Comparison of ENCODE assay signal across 38 cellular contexts in the genomic region with DNA sequence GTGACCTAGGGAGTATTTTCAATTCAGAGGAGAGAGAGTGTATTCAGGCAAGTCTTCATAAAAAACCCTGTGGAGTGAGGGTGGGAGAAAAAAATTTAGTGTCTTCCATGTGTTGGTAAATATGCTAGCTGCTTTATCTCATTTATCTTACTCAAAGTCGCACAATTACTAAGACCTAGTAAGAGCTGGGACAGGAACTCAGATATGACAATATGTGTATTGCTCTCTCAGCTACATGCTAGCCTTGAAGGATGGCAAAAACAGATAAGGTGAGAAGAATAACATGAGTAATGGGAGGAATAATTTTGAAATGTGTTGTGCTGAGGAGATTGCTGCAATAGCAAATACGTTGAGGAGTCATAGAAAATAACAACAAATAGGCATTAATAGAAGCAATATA.
"Had no signal": no experiment of that assay in that cellular context is flagged by ENCODE, and none has a peak within 500 bp of the region (broad histone marks: within the 10 kb centered on the region; RNA-seq: fewer than 3 reads in every experiment).

No MANE protein-coding gene starts in this region.

- H3K4me1 Mint-ChIP-seq: activated naive CD4-positive, alpha-beta T cell treated with anti-CD3 and anti-CD28 coated beads, Interleukin-2, amount 10 ng/mL, durations not matched to agents 7 days and 5 days; activated naive CD4-positive, alpha-beta T cell treated with anti-CD3 and anti-CD28 coated beads, Interleukin-2, amount 50 U/mL, for 24 hours; activated naive CD8-positive, alpha-beta T cell treated with anti-CD3 and anti-CD28 coated beads for 36 hours; activated naive CD8-positive, alpha-beta T cell treated with anti-CD3 and anti-CD28 coated beads, Interleukin-2, amount 10 ng/mL, durations not matched to agents 7 days and 5 days; activated naive CD8-positive, alpha-beta T cell treated with anti-CD3 and anti-CD28 coated beads, Interleukin-2, amount 50 U/mL, for 24 hours; activated T-helper 17 cell treated with anti-CD3 and anti-CD28 coated beads, Interleukin-2, amount 50 U/mL, for 72 hours; central memory CD8-positive, alpha-beta T cell had no signal

- DNase-seq: activated effector memory CD4-positive, alpha-beta T cell treated with anti-CD3 and anti-CD28 coated beads, Interleukin-2, amount 50 U/mL, for 16 hours; activated effector memory CD4-positive, alpha-beta T cell treated with Interleukin-2 at 50 U/mL for 16 hours; activated gamma-delta T cell; activated gamma-delta T cell treated with Interleukin-2 at 50 U/mL for 16 hours; activated naive CD4-positive, alpha-beta T cell; activated naive CD4-positive, alpha-beta T cell treated with anti-CD3 and anti-CD28 coated beads for 36 hours; activated naive CD4-positive, alpha-beta T cell treated with anti-CD3 and anti-CD28 coated beads, Interleukin-2, amount 10 ng/mL, durations not matched to agents 7 days and 5 days; activated naive CD4-positive, alpha-beta T cell treated with anti-CD3 and anti-CD28 coated beads, Interleukin-2, amount 50 U/mL, for 16 hours; activated naive CD4-positive, alpha-beta T cell treated with Interleukin-2 at 50 U/mL for 16 hours; activated naive CD8-positive, alpha-beta T cell treated with anti-CD3 and anti-CD28 coated beads for 36 hours; activated naive CD8-positive, alpha-beta T cell treated with anti-CD3 and anti-CD28 coated beads, Interleukin-2, amount 10 ng/mL, durations not matched to agents 7 days and 5 days; activated naive CD8-positive, alpha-beta T cell treated with anti-CD3 and anti-CD28 coated beads, Interleukin-2, amount 50 U/mL, for 24 hours; activated T-cell treated with anti-CD3 and anti-CD28 coated beads, Interleukin-2, amount 50 U/mL, for 24 hours; activated T-cell treated with anti-CD3 and anti-CD28 coated beads, Interleukin-2, amount 50 U/mL, for 4 hours; activated T-cell treated with anti-CD3 and anti-CD28 coated beads, Interleukin-2, amount 50 U/mL, for 48 hours; activated T-cell treated with anti-CD3 and anti-CD28 coated beads, Interleukin-2, amount 50 U/mL, for 72 hours; adrenal gland; amniotic stem cell; amygdala; anterior cingulate cortex; aorta; body of pancreas; brain microvascular endothelial cell; central memory CD4-positive, alpha-beta T cell; cerebellar nuclear complex had no signal

- H3K27ac ChIP-seq: adrenal gland, ascending aorta, body of pancreas, brain microvascular endothelial cell, breast epithelium, cardiac muscle cell had no signal

- H3K27ac Mint-ChIP-seq: activated naive CD4-positive, alpha-beta T cell treated with anti-CD3 and anti-CD28 coated beads for 36 hours; activated naive CD4-positive, alpha-beta T cell treated with anti-CD3 and anti-CD28 coated beads, Interleukin-2, amount 10 ng/mL, durations not matched to agents 7 days and 5 days; activated naive CD4-positive, alpha-beta T cell treated with anti-CD3 and anti-CD28 coated beads, Interleukin-2, amount 50 U/mL, for 24 hours; activated naive CD4-positive, alpha-beta T cell treated with anti-CD3 and anti-CD28 coated beads, Interleukin-2, amount 50 U/mL, for 72 hours; activated naive CD8-positive, alpha-beta T cell; activated naive CD8-positive, alpha-beta T cell treated with anti-CD3 and anti-CD28 coated beads for 36 hours; activated naive CD8-positive, alpha-beta T cell treated with anti-CD3 and anti-CD28 coated beads, Interleukin-2, amount 10 ng/mL, durations not matched to agents 7 days and 5 days; activated naive CD8-positive, alpha-beta T cell treated with anti-CD3 and anti-CD28 coated beads, Interleukin-2, amount 50 U/mL, for 24 hours; activated T-cell treated with anti-CD3 and anti-CD28 coated beads, Interleukin-2, amount 50 U/mL, for 24 hours; activated T-cell treated with anti-CD3 and anti-CD28 coated beads, Interleukin-2, amount 50 U/mL, for 72 hours; activated T-helper 1 cell treated with anti-CD3 and anti-CD28 coated beads, Interleukin-12 subunit alpha, Interleukin-12 subunit beta, Interleukin-2, Interleukin-4 antibody, amounts not matched to agents 30 ng/mL and 10 ng/mL and 1 ng/mL, durations not matched to agents 14 hours and 24 hours and 36 hours; activated T-helper 17 cell treated with anti-CD3 and anti-CD28 coated beads, Interleukin-2, amount 50 U/mL, for 72 hours; activated T-helper 2 cell treated with anti-CD3 and anti-CD28 coated beads, Interferon-gamma antibody, Interleukin-2, Interleukin-4, amounts not matched to agents 10 μg/mL and 5 μg/mL and 100 μg/mL, durations not matched to agents 14 hours and 24 hours and 36 hours had no signal

- H3K4me1 ChIP-seq: adrenal gland, ascending aorta, body of pancreas, breast epithelium had no signal

- H3K4me3 ChIP-seq: adrenal gland, ascending aorta, body of pancreas, breast epithelium, cardiac muscle cell had no signal

- H3K9me3 ChIP-seq: adrenal gland, ascending aorta, body of pancreas, breast epithelium had no signal

- ATAC-seq: activated naive CD4-positive, alpha-beta T cell treated with anti-CD3 and anti-CD28 coated beads, Interleukin-2, amount 50 U/mL, for 72 hours; activated naive CD8-positive, alpha-beta T cell treated with anti-CD3 and anti-CD28 coated beads, Interleukin-2, amount 50 U/mL, for 24 hours; activated T-cell treated with anti-CD3 and anti-CD28 coated beads, Interleukin-2, amount 50 U/mL, for 4 hours; activated T-cell treated with anti-CD3 and anti-CD28 coated beads, Interleukin-2, amount 50 U/mL, for 72 hours; activated T-helper 17 cell treated with anti-CD3 and anti-CD28 coated beads, Interleukin-2, amount 50 U/mL, for 72 hours; body of pancreas had no signal

- H3K27me3 ChIP-seq: adrenal gland, ascending aorta, body of pancreas, brain microvascular endothelial cell, breast epithelium, cardiac muscle cell had no signal

- H3K36me3 ChIP-seq: adrenal gland, ascending aorta, brain microvascular endothelial cell, breast epithelium, cardiac muscle cell had no signal

- FAIRE-seq: bronchial epithelial cell, colon had no signal

- H3K36me3 Mint-ChIP-seq: activated naive CD4-positive, alpha-beta T cell treated with anti-CD3 and anti-CD28 coated beads, Interleukin-2, amount 10 ng/mL, durations not matched to agents 7 days and 5 days; activated naive CD8-positive, alpha-beta T cell treated with anti-CD3 and anti-CD28 coated beads, Interleukin-2, amount 10 ng/mL, durations not matched to agents 7 days and 5 days; brain had no signal

- H3K4me3 Mint-ChIP-seq: activated naive CD4-positive, alpha-beta T cell treated with anti-CD3 and anti-CD28 coated beads for 36 hours; activated naive CD4-positive, alpha-beta T cell treated with anti-CD3 and anti-CD28 coated beads, Interleukin-2, amount 10 ng/mL, durations not matched to agents 7 days and 5 days; activated naive CD4-positive, alpha-beta T cell treated with anti-CD3 and anti-CD28 coated beads, Interleukin-2, amount 50 U/mL, for 24 hours; activated naive CD8-positive, alpha-beta T cell; activated naive CD8-positive, alpha-beta T cell treated with anti-CD3 and anti-CD28 coated beads for 36 hours; activated naive CD8-positive, alpha-beta T cell treated with anti-CD3 and anti-CD28 coated beads, Interleukin-2, amount 10 ng/mL, durations not matched to agents 7 days and 5 days; activated naive CD8-positive, alpha-beta T cell treated with anti-CD3 and anti-CD28 coated beads, Interleukin-2, amount 50 U/mL, for 24 hours; activated T-cell treated with anti-CD3 and anti-CD28 coated beads, Interleukin-2, amount 50 U/mL, for 24 hours; activated T-cell treated with anti-CD3 and anti-CD28 coated beads, Interleukin-2, amount 50 U/mL, for 4 hours; activated T-cell treated with anti-CD3 and anti-CD28 coated beads, Interleukin-2, amount 50 U/mL, for 72 hours; activated T-helper 1 cell treated with anti-CD3 and anti-CD28 coated beads, Interleukin-12 subunit alpha, Interleukin-12 subunit beta, Interleukin-2, Interleukin-4 antibody, amounts not matched to agents 30 ng/mL and 10 ng/mL and 1 ng/mL, durations not matched to agents 14 hours and 24 hours and 36 hours; activated T-helper 17 cell treated with anti-CD3 and anti-CD28 coated beads, Interleukin-2, amount 50 U/mL, for 72 hours; brain; central memory CD8-positive, alpha-beta T cell had no signal

- H3K27me3 Mint-ChIP-seq: activated naive CD4-positive, alpha-beta T cell treated with anti-CD3 and anti-CD28 coated beads, Interleukin-2, amount 10 ng/mL, durations not matched to agents 7 days and 5 days; activated naive CD4-positive, alpha-beta T cell treated with anti-CD3 and anti-CD28 coated beads, Interleukin-2, amount 50 U/mL, for 24 hours; activated naive CD8-positive, alpha-beta T cell; activated naive CD8-positive, alpha-beta T cell treated with anti-CD3 and anti-CD28 coated beads for 36 hours; activated naive CD8-positive, alpha-beta T cell treated with anti-CD3 and anti-CD28 coated beads, Interleukin-2, amount 10 ng/mL, durations not matched to agents 7 days and 5 days; activated naive CD8-positive, alpha-beta T cell treated with anti-CD3 and anti-CD28 coated beads, Interleukin-2, amount 50 U/mL, for 24 hours; central memory CD8-positive, alpha-beta T cell had no signal
